Comparison of ENCODE assay signal across 17 cellular contexts in genomic region chr11:95638501-95638900, GRCh38.
A peak's percentile ranks its signal among the peaks of the same experiment; 100 is the strongest.
DNase-seq lines count a peak whose midpoint lies in the region; ATAC-seq and TF ChIP-seq lines count a peak whose summit lies in the region.
"Had no signal": no experiment of that assay in that cellular context is flagged by ENCODE, and none has a peak within 500 bp of the region (broad histone marks: within the 10 kb centered on the region; RNA-seq: fewer than 3 reads in every experiment).

No MANE protein-coding gene starts in this region.

- WGBS in SK-N-SH (ENCODE audit: low lambda C conversion rate) = 6% methylated on average over 1 of the region's 1 CpG
- WGBS in sigmoid colon, 2 donors = 85 to 87% methylated on average over 1 of the region's 1 CpG

- H3K9me2 ChIP-seq in SK-N-SH = no peaks in the 10 kb centered on the region
- H3K9me2 ChIP-seq in OCI-LY7 (ENCODE audit: insufficient read depth, low read length) = no peaks in the 10 kb centered on the region

- no TSS peak for BruUV-seq in OCI-LY7 (replicated peaks; lab: Mats Ljungman, UMichigan)

- no peaks in the 10 kb centered on the region for H3K36me3 Mint-ChIP-seq in central memory CD8-positive, alpha-beta T cell (ENCODE audit: insufficient read depth)
- H3K36me3 Mint-ChIP-seq: CD8-positive, alpha-beta T cell had no signal

- intact Hi-C loops in OCI-LY7 (cut with micrococcal nuclease; ENCODE audit: unreplicated experiment) (no loop called here), sigmoid colon (cut with DNase I) (no loop called here)

- H3K27me3 ChIP-seq in SK-N-SH (ENCODE audit: insufficient read depth) = no peaks in the 10 kb centered on the region
- no peaks in the 10 kb centered on the region for H3K27me3 ChIP-seq in sigmoid colon
- H3K27me3 ChIP-seq: BLaER1 treated with 17β-estradiol and CSF1 and Interleukin-3, amounts not matched to agents 10 nM and 100 nM had no signal

- CTCF ChIA-PET in SK-N-SH (lab: Yijun Ruan, JAX) = no interaction called here
- CTCF ChIA-PET in OCI-LY7 (lab: Charles Lee; ENCODE audit: unreplicated experiment) = no interaction called here

- H3K36me3 ChIP-seq in SK-N-SH (replicated peaks in 1 of 2; ENCODE audit: control insufficient read depth in 1 of 2, insufficient read depth in 2 of 2, low read length in 1 of 2) (no peaks in the 10 kb centered on the region), OCI-LY7 (ENCODE audit: insufficient read depth, low read length) (no peaks in the 10 kb centered on the region), sigmoid colon (no peaks in the 10 kb centered on the region)
- H3K36me3 ChIP-seq: BLaER1 treated with 17β-estradiol and CSF1 and Interleukin-3, amounts not matched to agents 10 nM and 100 nM had no signal

- H3K9me3 ChIP-seq in SK-N-SH (no peaks in the 10 kb centered on the region; the same call in 1 of the 2 replicates), OCI-LY7 (ENCODE audit: low read length) (no peaks in the 10 kb centered on the region), sigmoid colon (no peaks in the 10 kb centered on the region)
- H3K9me3 ChIP-seq: A549; BLaER1 treated with 17β-estradiol and CSF1 and Interleukin-3, amounts not matched to agents 10 nM and 100 nM; Caco-2 had no signal

- peaks cover 9% of the 10 kb centered on the region for H3K4me1 Mint-ChIP-seq in central memory CD8-positive, alpha-beta T cell

- no peak overlapping the region for H3K4me3 ChIP-seq in SK-N-SH (ENCODE audit: low read depth in 2 of 2, low read length in 1 of 2)
- H3K4me3 ChIP-seq in OCI-LY7 (ENCODE audit: low read depth, low read length, poor library complexity, severe bottlenecking) = no peak overlapping the region
- H3K4me3 ChIP-seq in sigmoid colon = no peak overlapping the region
- H3K4me3 ChIP-seq: A549; BLaER1 treated with 17β-estradiol and CSF1 and Interleukin-3, amounts not matched to agents 10 nM and 100 nM had no signal

- DNase-seq in SK-N-SH (no peak), OCI-LY7 (ENCODE audit: low spot score) (no peak), sigmoid colon (no peak)
- DNase-seq in central memory CD8-positive, alpha-beta T cell (ENCODE audit: low spot score in 2 of 2) = no peak
- DNase-seq: AML-193; Caco-2; Calu3; CD4-positive, alpha-beta T cell; CD8-positive, alpha-beta T cell; DMS79 treated with DMSO at 0.1 percent for 48 hours; GF-D8 had no signal

- no peak for ATAC-seq in SK-N-SH treated with all-trans-retinoic acid at 6 μM for 48 hours
- no peak for ATAC-seq in central memory CD8-positive, alpha-beta T cell (replicated peaks; ENCODE audit: extremely low read depth, poor library complexity, severe bottlenecking)
- ATAC-seq: A549; CD8-positive, alpha-beta T cell had no signal

- H3K27ac Mint-ChIP-seq in central memory CD8-positive, alpha-beta T cell (ENCODE audit: low read depth) = peak overlapping the region; percentile 16
- H3K27ac Mint-ChIP-seq: B cell; CD4-positive, alpha-beta T cell; CD8-positive, alpha-beta T cell had no signal

- no peaks in the 10 kb centered on the region for H3K79me2 ChIP-seq in SK-N-SH (ENCODE audit: insufficient read depth)
- no peaks in the 10 kb centered on the region for H3K79me2 ChIP-seq in OCI-LY7 (ENCODE audit: insufficient read depth, low read depth, low read length)

- TF ChIP-seq CTCF in SK-N-SH (IDR thresholded peaks at IDR 0.05) = no peak
- TF ChIP-seq CTCF in OCI-LY7 (conservative IDR thresholded peaks at IDR 0.05; ENCODE audit: low read length) = no peak
- no peak for TF ChIP-seq CTCF in sigmoid colon (IDR thresholded peaks at IDR 0.05)

- H3F3A ChIP-seq in SK-N-SH (replicated peaks; ENCODE audit: insufficient read depth) = no peaks in the 10 kb centered on the region

- H3K4me3 Mint-ChIP-seq in central memory CD8-positive, alpha-beta T cell = no peak overlapping the region
- H3K4me3 Mint-ChIP-seq: B cell; CD4-positive, alpha-beta T cell; CD8-positive, alpha-beta T cell had no signal

- POLR2A ChIA-PET in SK-N-SH (lab: Yijun Ruan, JAX) = no interaction called here
- POLR2A ChIA-PET in OCI-LY7 (lab: Charles Lee) = no interaction called here

- TF ChIP-seq EP300 in SK-N-SH (IDR thresholded peaks at IDR 0.05; ENCODE audit: borderline replicate concordance in 1 of 2, low read depth in 1 of 2, low read length in 1 of 2) (no peak), sigmoid colon (IDR thresholded peaks at IDR 0.05) (no peak)

- no peak for TF ChIP-seq RAD21 in SK-N-SH (IDR thresholded peaks at IDR 0.05; ENCODE audit: low read length)

- TF ChIP-seq POLR2A in sigmoid colon (IDR thresholded peaks at IDR 0.05) = no peak

- no peak overlapping the region for H3K9ac ChIP-seq in SK-N-SH
- H3K9ac ChIP-seq: BLaER1 treated with 17β-estradiol and CSF1 and Interleukin-3, amounts not matched to agents 10 nM and 100 nM had no signal

- H3K27me3 Mint-ChIP-seq in central memory CD8-positive, alpha-beta T cell = peaks cover 9% of the 10 kb centered on the region
- H3K27me3 Mint-ChIP-seq: B cell; CD4-positive, alpha-beta T cell had no signal

- H3K4me1 ChIP-seq in SK-N-SH (ENCODE audit: control insufficient read depth in 1 of 2, insufficient read depth in 2 of 2, low read depth in 1 of 2, low read length in 1 of 2) (no peaks in the 10 kb centered on the region), OCI-LY7 (ENCODE audit: insufficient read depth, low read length, poor library complexity, severe bottlenecking) (no peaks in the 10 kb centered on the region), sigmoid colon (no peaks in the 10 kb centered on the region)
- H3K4me1 ChIP-seq: A549; BLaER1 treated with 17β-estradiol and CSF1 and Interleukin-3, amounts not matched to agents 10 nM and 100 nM; Caco-2 had no signal

- H3K4me2 ChIP-seq in SK-N-SH = no peak overlapping the region
- no peak overlapping the region for H3K4me2 ChIP-seq in OCI-LY7 (ENCODE audit: low read length)
- H3K4me2 ChIP-seq: A549; BLaER1 treated with 17β-estradiol and CSF1 and Interleukin-3, amounts not matched to agents 10 nM and 100 nM had no signal

- H3K9me3 Mint-ChIP-seq in central memory CD8-positive, alpha-beta T cell = peaks cover 5% of the 10 kb centered on the region

- H2AFZ ChIP-seq in SK-N-SH (ENCODE audit: low read depth) = no peak overlapping the region
- H2AFZ ChIP-seq in OCI-LY7 (ENCODE audit: low read length) = no peak overlapping the region

- H3K27ac ChIP-seq in SK-N-SH (ENCODE audit: low read depth in 2 of 2, low read length in 1 of 2) = no peak overlapping the region
- H3K27ac ChIP-seq in OCI-LY7 (ENCODE audit: low read depth, low read length, poor library complexity, severe bottlenecking) = no peak overlapping the region
- no peak overlapping the region for H3K27ac ChIP-seq in sigmoid colon
- H3K27ac ChIP-seq: 22Rv1; A549; BLaER1 treated with 17β-estradiol and CSF1 and Interleukin-3, amounts not matched to agents 10 nM and 100 nM; C4-2B had no signal

- H4K20me1 ChIP-seq in SK-N-SH (ENCODE audit: insufficient read depth) = no peaks in the 10 kb centered on the region
- H4K20me1 ChIP-seq in OCI-LY7 (ENCODE audit: insufficient read depth, low read length) = no peaks in the 10 kb centered on the region
- H4K20me1 ChIP-seq: BLaER1 treated with 17β-estradiol and CSF1 and Interleukin-3, amounts not matched to agents 10 nM and 100 nM had no signal

TF ChIP-seq in SK-N-SH treated with all-trans-retinoic acid at 6 μM for 48 hours, 23 proteins besides CTCF, POLR2A, EP300 and RAD21:
- no peak for TF ChIP-seq BACH2 (CRISPR knock-in tag; IDR thresholded peaks at IDR 0.05; ENCODE audit: borderline replicate concordance)
- no peak for TF ChIP-seq ZFP3 (CRISPR knock-in tag; IDR thresholded peaks at IDR 0.05)
- TF ChIP-seq TCF4 (CRISPR knock-in tag; IDR thresholded peaks at IDR 0.05; ENCODE audit: borderline replicate concordance) = no peak
- TF ChIP-seq ZFP30 (CRISPR knock-in tag; IDR thresholded peaks at IDR 0.05) = peak; percentile 96
- TF ChIP-seq ZNF70 (CRISPR knock-in tag; IDR thresholded peaks at IDR 0.05) = no peak

TF ChIP-seq in SK-N-SH, 30 proteins besides CTCF, POLR2A, EP300 and RAD21:
- no peak for TF ChIP-seq TEAD4 (IDR thresholded peaks at IDR 0.05; ENCODE audit: borderline replicate concordance, insufficient read depth)
- TF ChIP-seq, protein P1, sequence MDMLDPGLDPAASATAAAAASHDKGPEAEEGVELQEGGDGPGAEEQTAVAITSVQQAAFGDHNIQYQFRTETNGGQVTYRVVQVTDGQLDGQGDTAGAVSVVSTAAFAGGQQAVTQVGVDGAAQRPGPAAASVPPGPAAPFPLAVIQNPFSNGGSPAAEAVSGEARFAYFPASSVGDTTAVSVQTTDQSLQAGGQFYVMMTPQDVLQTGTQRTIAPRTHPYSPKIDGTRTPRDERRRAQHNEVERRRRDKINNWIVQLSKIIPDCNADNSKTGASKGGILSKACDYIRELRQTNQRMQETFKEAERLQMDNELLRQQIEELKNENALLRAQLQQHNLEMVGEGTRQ (IDR thresholded peaks at IDR 0.05; ENCODE audit: borderline replicate concordance, low read depth, low read length) = no peak
- TF ChIP-seq RFX5 (IDR thresholded peaks at IDR 0.05; ENCODE audit: low read length) = no peak
- TF ChIP-seq CHD2 (IDR thresholded peaks at IDR 0.05; ENCODE audit: low read length, partially characterized antibody) = no peak
- no peak for TF ChIP-seq GABPA (IDR thresholded peaks at IDR 0.05; ENCODE audit: low read depth)
- TF ChIP-seq RXRA (IDR thresholded peaks at IDR 0.05; ENCODE audit: borderline replicate concordance, low read depth) = no peak
- TF ChIP-seq GATA2 (CRISPR knock-in tag; IDR thresholded peaks at IDR 0.05) = no peak
- no peak for TF ChIP-seq POLR2AphosphoS5 (IDR thresholded peaks at IDR 0.05; ENCODE audit: low read depth, low read length)
- no peak for TF ChIP-seq YY1 (IDR thresholded peaks at IDR 0.05; ENCODE audit: low read depth)
- no peak for TF ChIP-seq FOXM1 (IDR thresholded peaks at IDR 0.05; ENCODE audit: low read depth)
- TF ChIP-seq SMC3 (IDR thresholded peaks at IDR 0.05; ENCODE audit: low read depth, low read length) = no peak
- TF ChIP-seq USF1 (IDR thresholded peaks at IDR 0.05; ENCODE audit: borderline replicate concordance, low read depth) = no peak
- TF ChIP-seq SIN3A (IDR thresholded peaks at IDR 0.05; ENCODE audit: borderline replicate concordance, low read depth, low read length) = no peak
- no peak for TF ChIP-seq JUND (IDR thresholded peaks at IDR 0.05)
- no peak for TF ChIP-seq FOSL2 (IDR thresholded peaks at IDR 0.05; ENCODE audit: borderline replicate concordance, low read depth)
TF ChIP-seq in SK-N-SH: peak in this region for 0.
